In the genomic region with DNA sequence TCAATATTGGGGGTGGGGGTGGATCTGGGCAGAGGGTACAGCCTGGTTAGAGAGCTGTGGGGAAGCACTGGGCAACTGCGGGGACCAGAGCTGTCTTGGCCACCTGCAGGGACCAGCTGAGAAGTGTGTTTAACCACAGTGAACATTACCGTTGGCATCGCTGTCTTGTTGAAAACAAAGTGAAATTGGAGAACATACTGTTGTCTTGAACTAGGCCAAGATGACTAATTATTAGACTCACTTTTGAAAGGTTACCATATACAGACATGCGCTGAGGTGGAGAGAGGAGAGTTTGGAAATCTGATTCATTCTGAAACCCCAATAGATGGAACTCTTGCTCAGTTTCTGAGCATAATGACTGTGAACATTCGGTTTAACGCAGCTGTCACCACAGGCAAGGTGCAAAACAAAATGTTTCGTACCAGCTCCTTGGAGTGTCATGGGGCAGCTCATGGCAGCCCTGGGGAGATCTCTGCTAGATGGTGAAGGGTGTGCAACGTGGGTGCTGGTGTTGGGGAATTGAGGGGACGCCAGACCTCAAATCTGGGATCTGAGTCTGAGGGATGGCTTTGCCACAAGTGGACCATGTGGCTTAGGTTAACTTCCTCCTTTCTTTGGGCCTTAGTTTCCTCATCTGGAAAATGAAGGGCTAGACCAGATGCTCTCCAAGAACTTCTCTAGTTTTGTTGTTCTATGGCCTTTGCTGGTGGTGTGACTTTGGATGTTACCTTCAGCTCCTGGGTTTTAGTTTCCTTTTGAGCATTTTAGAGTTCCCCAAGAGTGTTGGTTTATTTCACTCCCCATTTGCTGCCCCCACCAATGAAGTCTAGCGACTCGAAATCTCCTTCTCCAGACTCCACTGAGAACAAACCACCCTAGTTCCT, we compare ENCODE assay signal across 7 cellular contexts. TPM values are rescaled to one million over a fixed set of nuclear protein-coding genes. Genes with fewer than 3 reads are reported as not detected.
DNase-seq lines count a peak whose midpoint lies in the region; ATAC-seq lines count a peak whose summit lies in the region.

No MANE protein-coding gene starts in this region.

- H3K4me3 ChIP-seq in adipocyte (ENCODE audit: low read length): no peak overlapping the region
- H3K4me3 ChIP-seq in mesendoderm (ENCODE audit: low read length): no peak overlapping the region

- no peak overlapping the region for H2AK5ac ChIP-seq in mesendoderm (ENCODE audit: low read length)

- DNase-seq in NCI-H226 (peak; percentile 49), adipocyte (ENCODE audit: low read depth) (peak; percentile 14), mesendoderm (no peak), DMS114 treated with DMSO at 0.1 percent for 48 hours (lab: John Stamatoyannopoulos, UW; ENCODE audit: unreplicated experiment) (no peak)
- peak; percentile 44 to 49 for DNase-seq in stimulated activated CD4-positive, alpha-beta T cell treated with anti-CD3 and anti-CD28 coated beads, Interleukin-2, amount 100 ng/mL, for 48 hours

- no peaks in the 10 kb centered on the region for H3K79me2 ChIP-seq in mesendoderm (ENCODE audit: control insufficient read depth, insufficient read depth, low read length)

- no peak overlapping the region for H3K27ac ChIP-seq in mesendoderm (ENCODE audit: low read depth, low read length)

- H3K18ac ChIP-seq in mesendoderm (ENCODE audit: low read length): no peak overlapping the region

- no peak overlapping the region for H3K4ac ChIP-seq in mesendoderm (ENCODE audit: low read depth, low read length)

- no peak overlapping the region for H2BK5ac ChIP-seq in mesendoderm (ENCODE audit: low read length)

- no peaks in the 10 kb centered on the region for H3K9me3 ChIP-seq in adipocyte (ENCODE audit: control insufficient read depth, low read length)

- H3K4me1 ChIP-seq in adipocyte (ENCODE audit: control insufficient read depth, insufficient read depth, low read length): peaks cover 17% of the 10 kb centered on the region
- H3K4me1 ChIP-seq in mesendoderm (ENCODE audit: control insufficient read depth, low read depth, low read length): peaks cover 9% of the 10 kb centered on the region

- no peak overlapping the region for H2BK15ac ChIP-seq in mesendoderm (replicated peaks; ENCODE audit: low read depth)

- no peaks in the 10 kb centered on the region for H3K79me1 ChIP-seq in mesendoderm (ENCODE audit: low read length)

- H3K56ac ChIP-seq in mesendoderm (ENCODE audit: low read length): no peak overlapping the region

- H3K27me3 ChIP-seq in adipocyte (replicated peaks; ENCODE audit: control insufficient read depth, insufficient read depth, low read length) (no peaks in the 10 kb centered on the region), mesendoderm (ENCODE audit: insufficient read depth, low read length, poor library complexity) (no peaks in the 10 kb centered on the region)

- H3K23ac ChIP-seq in mesendoderm (ENCODE audit: low read length): no peak overlapping the region

- no peaks in the 10 kb centered on the region for H3K36me3 ChIP-seq in adipocyte (ENCODE audit: control insufficient read depth, insufficient read depth, low read length, severe bottlenecking)
- no peaks in the 10 kb centered on the region for H3K36me3 ChIP-seq in mesendoderm (ENCODE audit: control insufficient read depth, insufficient read depth, low read length)

- H4K5ac ChIP-seq in mesendoderm (ENCODE audit: low read length): no peak overlapping the region

- no peak overlapping the region for H3K9ac ChIP-seq in adipocyte (ENCODE audit: low read length)
- H3K9ac ChIP-seq in mesendoderm (ENCODE audit: low read length): no peak overlapping the region

- H4K8ac ChIP-seq in mesendoderm (ENCODE audit: low read depth, low read length): no peak overlapping the region

- no peak overlapping the region for H3K4me2 ChIP-seq in mesendoderm (ENCODE audit: low read length)

- WGBS in mesendoderm (ENCODE audit: extremely low coverage, insufficient coverage, low lambda C conversion rate): no CpG with 5 or more reads among the region's 11 CpGs

- ATAC-seq in GM18868 (IDR thresholded peaks at IDR 0.05; ENCODE audit: unreplicated experiment) (peak; percentile 78), HG02678 (IDR thresholded peaks at IDR 0.05; ENCODE audit: unreplicated experiment) (peak; percentile 75)

- no peak overlapping the region for H2BK120ac ChIP-seq in mesendoderm (ENCODE audit: low read depth, low read length)

RNA-seq across cellular contexts. Expression of a gene that starts 24.6 kb away (rescaled TPM):
- not detected for polyA plus RNA-seq in mesendoderm (2013, experiment 1 of 2)
- polyA plus RNA-seq in mesendoderm (2013, experiment 2 of 2): not detected

Comparison
In these comparisons a context has a peak if more than half of its experiments do, and no peak if none do; other contexts are left out.
1. DNase-seq: peak in NCI-H226 (single experiment), adipocyte (single experiment) and stimulated activated CD4-positive, alpha-beta T cell treated with anti-CD3 and anti-CD28 coated beads, Interleukin-2, amount 100 ng/mL, for 48 hours (2 of 2); none in mesendoderm (single experiment) and DMS114 treated with DMSO at 0.1 percent for 48 hours (single experiment).